8 cellular contexts compared by ENCODE assay signal in the genomic region with DNA sequence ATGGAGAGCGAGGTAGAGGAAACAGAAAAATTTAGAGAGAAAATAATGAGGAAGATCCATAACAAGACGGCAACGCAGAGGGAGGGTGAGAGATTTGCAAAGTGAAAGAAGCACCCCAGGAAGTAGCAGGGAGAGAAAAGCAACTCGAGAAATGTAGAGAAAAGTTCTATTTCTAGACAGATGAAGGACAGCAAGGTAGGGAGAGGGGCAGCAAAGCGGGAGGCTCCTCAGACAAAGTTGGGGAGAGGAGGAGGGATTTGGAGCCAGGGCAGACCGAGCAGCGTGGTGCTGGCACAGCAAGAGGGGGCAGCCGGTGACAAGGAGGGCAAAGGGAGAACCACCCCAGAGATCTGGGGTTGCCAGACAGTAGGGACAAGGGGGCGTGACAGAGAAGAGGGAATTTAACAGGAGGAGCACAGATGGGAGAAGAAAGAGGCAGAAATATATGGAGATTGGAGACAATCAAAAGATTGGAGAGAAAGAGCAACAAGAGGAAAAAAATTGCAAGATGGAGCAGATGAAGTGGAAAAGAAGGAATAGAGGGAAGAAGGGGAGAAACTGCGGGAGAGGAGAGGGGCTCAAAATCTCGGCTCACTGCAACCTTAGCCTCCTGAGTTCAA. TPM values are rescaled to one million over a fixed set of nuclear protein-coding genes. Genes with fewer than 3 reads are reported as not detected.
DNase-seq lines count a peak whose midpoint lies in the region; ATAC-seq lines count a peak whose summit lies in the region.

No MANE protein-coding gene starts in this region.

- H3K4me1 ChIP-seq in iPS-20b (ENCODE audit: insufficient read depth, low read length), result no peaks in the 10 kb centered on the region

- H3K9me3 ChIP-seq in MG63, result peaks cover 32% of the 10 kb centered on the region
- H3K9me3 ChIP-seq in iPS-20b (ENCODE audit: insufficient read depth, low read depth, low read length), result no peaks in the 10 kb centered on the region

- H3K27me3 ChIP-seq in MG63 (no peaks in the 10 kb centered on the region), iPS-20b (ENCODE audit: insufficient read depth, low read length) (no peaks in the 10 kb centered on the region)

- H3K4me3 ChIP-seq in MG63 (peak overlapping the region; percentile 99), iPS-20b (ENCODE audit: low read length) (peak overlapping the region; percentile 92)

- peak overlapping the region; percentile 54 for H3K27ac ChIP-seq in iPS-20b (ENCODE audit: low read length)

- peaks cover 48% of the 10 kb centered on the region for H3K36me3 ChIP-seq in MG63
- H3K36me3 ChIP-seq in iPS-20b (ENCODE audit: insufficient read depth, low read depth, low read length), result peaks cover 34% of the 10 kb centered on the region

- peak; percentile 35 for DNase-seq in SIG-M5 treated with dmso at 0.1 percent for 504 hours (lab: John Stamatoyannopoulos, UW; ENCODE audit: unreplicated experiment)
- no peak for DNase-seq in SIG-M5 (lab: John Stamatoyannopoulos, UW)
- peak; percentile 16 for DNase-seq in MG63
- peak; percentile 18 for DNase-seq in amniotic epithelial cell (ENCODE audit: low read depth)
- DNase-seq in stimulated activated CD8-positive, alpha-beta memory T cell treated with anti-CD3 and anti-CD28 coated beads, Interleukin-4, amount 100 ng/mL, for 48 hours, result peak; percentile 29
- no peak for DNase-seq in COR-L47 (lab: John Stamatoyannopoulos, UW)

- H3K9ac ChIP-seq in iPS-20b (ENCODE audit: low read depth, low read length), result peak overlapping the region; percentile 98

- ATAC-seq in HG03097 (IDR thresholded peaks at IDR 0.05; ENCODE audit: low FRiP score, unreplicated experiment), result no peak

RNA-seq across cellular contexts. Expression of gene ZNF766, which starts 1.0 kb away (rescaled TPM):
- total RNA-seq in MG63 (2014; rRNA removed; shearing (Covaris generic); ENCODE audit: low replicate concordance), result 12.3 and 32.7 TPM in 2 replicates

RNA-seq across cellular contexts. Expression of gene ZNF480, which starts 26.6 kb away (rescaled TPM):
- total RNA-seq in MG63 (2014; rRNA removed; shearing (Covaris generic); ENCODE audit: low replicate concordance), result 2.7 and 3.8 TPM in 2 replicates

Comparison
In these comparisons a context has a peak if more than half of its experiments do, and no peak if none do; other contexts are left out.
1. DNase-seq: peak in SIG-M5 treated with dmso at 0.1 percent for 504 hours (single experiment), MG63 (single experiment), amniotic epithelial cell (single experiment) and stimulated activated CD8-positive, alpha-beta memory T cell treated with anti-CD3 and anti-CD28 coated beads, Interleukin-4, amount 100 ng/mL, for 48 hours (single experiment); none in SIG-M5 (single experiment) and COR-L47 (single experiment).